Comparison of ENCODE assay signal across 20 cellular contexts in genomic region chr14:72970824-72971434, GRCh38. TPM values are rescaled to one million over a fixed set of nuclear protein-coding genes. Genes with fewer than 3 reads are reported as not detected.
DNase-seq lines count a peak whose midpoint lies in the region; ATAC-seq, FAIRE-seq and TF ChIP-seq lines count a peak whose summit lies in the region.
"Had no signal": no experiment of that assay in that cellular context is flagged by ENCODE, and none has a peak within 500 bp of the region (broad histone marks: within the 10 kb centered on the region; RNA-seq: fewer than 3 reads in every experiment).

No MANE protein-coding gene starts in this region.

- TF ChIP-seq POLR2A in K562 (conservative IDR thresholded peaks at IDR 0.05), result no peak

- peaks cover 17% of the 10 kb centered on the region for H3K4me1 Mint-ChIP-seq in nephron progenitor cell
- H3K4me1 Mint-ChIP-seq in activated T-cell treated with anti-CD3 and anti-CD28 coated beads, Interleukin-2, amount 50 U/mL, for 4 hours (ENCODE audit: low read depth), result no peaks in the 10 kb centered on the region
- H3K4me1 Mint-ChIP-seq: B cell had no signal

- no peaks in the 10 kb centered on the region for H3K27me3 Mint-ChIP-seq in nephron progenitor cell (ENCODE audit: low read depth, poor library complexity)
- no peaks in the 10 kb centered on the region for H3K27me3 Mint-ChIP-seq in activated T-cell treated with anti-CD3 and anti-CD28 coated beads, Interleukin-2, amount 50 U/mL, for 4 hours (ENCODE audit: low read depth)
- H3K27me3 Mint-ChIP-seq: B cell; CD4-positive, CD25-positive, alpha-beta regulatory T cell had no signal

- intact Hi-C loops in K562 (cut with micrococcal nuclease), result no loop called here

- no peak overlapping the region for H3K27ac ChIP-seq in K562 (ENCODE audit: extremely low read depth, low read depth, low read length)
- H3K27ac ChIP-seq: BLaER1, C4-2B, GM23248 had no signal

- no peaks in the 10 kb centered on the region for H3K4me1 ChIP-seq in K562 (replicated peaks in 1 of 2; ENCODE audit: control insufficient read depth in 2 of 2, insufficient read depth in 2 of 2, low read length in 2 of 2)
- H3K4me1 ChIP-seq: BLaER1, Caco-2 had no signal

- H3K9me3 ChIP-seq in K562 (replicated peaks; ENCODE audit: control insufficient read depth, insufficient read depth, low read depth, low read length), result no peaks in the 10 kb centered on the region
- H3K9me3 ChIP-seq: BLaER1, Caco-2 had no signal

- no peak overlapping the region for H2AFZ ChIP-seq in K562 (ENCODE audit: low read depth, low read length)
- H2AFZ ChIP-seq: GM23248 had no signal

- no peak for TF ChIP-seq EP300 in K562 (IDR thresholded peaks at IDR 0.05; ENCODE audit: low read length)

- WGBS in K562 (ENCODE audit: insufficient coverage, low coverage, missing lambda C conversion rate), result 82% methylated on average over 14 of the region's 20 CpGs

- H3K36me3 Mint-ChIP-seq in nephron progenitor cell (ENCODE audit: low read depth), result peaks cover 51% of the 10 kb centered on the region
- H3K36me3 Mint-ChIP-seq in activated T-cell treated with anti-CD3 and anti-CD28 coated beads, Interleukin-2, amount 50 U/mL, for 4 hours (ENCODE audit: insufficient read depth), result peaks cover 34% of the 10 kb centered on the region

- H3K36me3 ChIP-seq in K562 (ENCODE audit: control insufficient read depth, insufficient read depth, low read length), result peaks cover 2% of the 10 kb centered on the region; the same call in 1 of the 3 replicates

- TF ChIP-seq CTCF in K562 (IDR thresholded peaks at IDR 0.05 in 2 of 3, conservative IDR thresholded peaks at IDR 0.05 in 1 of 3; ENCODE audit: insufficient read depth in 2 of 3, low read depth in 1 of 3, low read length in 3 of 3), result no peak
- no peak for TF ChIP-seq CTCF in nephron progenitor cell (IDR thresholded peaks at IDR 0.05)

- CTCF ChIA-PET in K562 (lab: Yijun Ruan, JAX; ENCODE audit: low intra/inter-chr PET ratio), result no interaction called here

- no peak overlapping the region for H3K4me3 ChIP-seq in K562
- H3K4me3 ChIP-seq: BLaER1, GM23248 had no signal

- BruUV-seq in K562 (replicated peaks; lab: Mats Ljungman, UMichigan), result no TSS peak

- H3K27me3 ChIP-seq in K562 (ENCODE audit: control insufficient read depth in 2 of 2, insufficient read depth in 2 of 2, low read length in 2 of 2), result no peaks in the 10 kb centered on the region
- H3K27me3 ChIP-seq: BLaER1 had no signal

- no peaks in the 10 kb centered on the region for H3K9me1 ChIP-seq in K562 (ENCODE audit: control insufficient read depth, insufficient read depth, low read length)

- FAIRE-seq in HTR-8/SVneo (lab: Jason Lieb, UNC) (peak; percentile 51), K562 (lab: Jason Lieb, UNC) (no peak)
- FAIRE-seq: G401.6, GM12892, H1 had no signal

- POLR2A ChIA-PET in K562 (lab: Yijun Ruan, JAX), result no interaction called here

- no peak overlapping the region for H3K4me2 ChIP-seq in K562 (ENCODE audit: insufficient read depth, low read length)
- H3K4me2 ChIP-seq: BLaER1 had no signal

- H3K9me3 Mint-ChIP-seq in nephron progenitor cell, result no peaks in the 10 kb centered on the region
- H3K9me3 Mint-ChIP-seq in activated T-cell treated with anti-CD3 and anti-CD28 coated beads, Interleukin-2, amount 50 U/mL, for 4 hours, result no peaks in the 10 kb centered on the region
- H3K9me3 Mint-ChIP-seq: CD4-positive, CD25-positive, alpha-beta regulatory T cell; CD8-positive, alpha-beta T cell had no signal

- in situ Hi-C loops in K562 (cut with MboI), result no loop called here

- H4K20me1 ChIP-seq in K562 (replicated peaks; ENCODE audit: control insufficient read depth, insufficient read depth, low read length), result no peaks in the 10 kb centered on the region
- H4K20me1 ChIP-seq: BLaER1 had no signal

- TF ChIP-seq RAD21 in K562 (CRISPR knock-in tag; conservative IDR thresholded peaks at IDR 0.05 in 1 of 2, IDR thresholded peaks at IDR 0.05 in 1 of 2), result no peak

- no peak overlapping the region for H3K9ac ChIP-seq in K562 (ENCODE audit: insufficient read depth in 1 of 2, low read depth in 2 of 2, low read length in 2 of 2)
- H3K9ac ChIP-seq: BLaER1, GM23248 had no signal

- H3K27ac Mint-ChIP-seq in nephron progenitor cell, result no peak overlapping the region
- H3K27ac Mint-ChIP-seq: B cell; CD4-positive, CD25-positive, alpha-beta regulatory T cell; CD8-positive, alpha-beta T cell had no signal

- H3K4me3 Mint-ChIP-seq in nephron progenitor cell, result no peak overlapping the region
- H3K4me3 Mint-ChIP-seq in activated T-cell treated with anti-CD3 and anti-CD28 coated beads, Interleukin-2, amount 50 U/mL, for 4 hours, result no peak overlapping the region
- H3K4me3 Mint-ChIP-seq: B cell; CD4-positive, CD25-positive, alpha-beta regulatory T cell; CD8-positive, alpha-beta T cell had no signal

- ATAC-seq in K562 (no peak), HG03378 (IDR thresholded peaks at IDR 0.05; ENCODE audit: unreplicated experiment) (no peak)
- no peak for ATAC-seq in activated T-cell treated with anti-CD3 and anti-CD28 coated beads, Interleukin-2, amount 50 U/mL, for 4 hours
- ATAC-seq: CD8-positive, alpha-beta T cell had no signal

- no peaks in the 10 kb centered on the region for H3K79me2 ChIP-seq in K562 (ENCODE audit: control insufficient read depth, insufficient read depth, low read length)

- DNase-seq in HTR-8/SVneo (ENCODE audit: insufficient read length, low spot score) (no peak), K562 (ENCODE audit: extremely low read depth in 1 of 4, low spot score in 3 of 4) (no peak), nephron progenitor cell (peak; percentile 29), NCI-H748 treated with DMSO at 0.1 percent for 48 hours (lab: John Stamatoyannopoulos, UW) (no peak)
- DNase-seq in activated T-cell treated with anti-CD3 and anti-CD28 coated beads, Interleukin-2, amount 50 U/mL, for 4 hours, result no peak
- DNase-seq: Caco-2; CD4-positive, CD25-positive, alpha-beta regulatory T cell; CD8-positive, alpha-beta T cell; DMS153; DND-41; GM23248; H7; HCEC 1CT had no signal

TF ChIP-seq in K562, 482 proteins besides CTCF, POLR2A, EP300 and RAD21 (continues in another document):
- TF ChIP-seq HCFC1 (IDR thresholded peaks at IDR 0.05; ENCODE audit: low read depth, low read length) (no peak), FOXK2 (conservative IDR thresholded peaks at IDR 0.05 in 1 of 2, IDR thresholded peaks at IDR 0.05 in 1 of 2; ENCODE audit: low read depth in 2 of 2) (no peak), ZNF316 (IDR thresholded peaks at IDR 0.05) (peak; percentile 59), EHMT2 (IDR thresholded peaks at IDR 0.05) (no peak), TEAD1 (CRISPR knock-in tag; IDR thresholded peaks at IDR 0.05) (no peak), ASH1L (IDR thresholded peaks at IDR 0.05; ENCODE audit: borderline replicate concordance, low read depth, partially characterized antibody) (no peak)
- TF ChIP-seq, protein P1, sequence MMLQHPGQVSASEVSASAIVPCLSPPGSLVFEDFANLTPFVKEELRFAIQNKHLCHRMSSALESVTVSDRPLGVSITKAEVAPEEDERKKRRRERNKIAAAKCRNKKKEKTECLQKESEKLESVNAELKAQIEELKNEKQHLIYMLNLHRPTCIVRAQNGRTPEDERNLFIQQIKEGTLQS (IDR thresholded peaks at IDR 0.05), result no peak
- TF ChIP-seq, protein P1 (CRISPR knock-in tag; conservative IDR thresholded peaks at IDR 0.05), result no peak

RNA-seq across cellular contexts. Expression of gene DCAF4, which starts 44.7 kb away (rescaled TPM):
- total RNA-seq in K562 (2011; cell fraction: chromatin; rRNA removed; ENCODE audit: low replicate concordance), result 103 and 169 TPM in 2 replicates
- 82.0 and 90.8 TPM in 2 replicates for total RNA-seq in K562 (2011; cell fraction: nucleolus; rRNA removed)
- total RNA-seq in K562 (2011; cell fraction: nucleoplasm; rRNA removed), result 65.7 and 81.0 TPM in 2 replicates
- total RNA-seq in K562 (2014; rRNA removed), result 21.4 and 31.3 TPM in 2 replicates
- total RNA-seq in K562 (2014; rRNA removed; fragmentation: Illumina TruSeq; extraction: Trizol), result 18.8 and 22.9 TPM in 2 replicates
- total RNA-seq in K562 (2015; rRNA removed; fragmentation: Illumina TruSeq; extraction: Trizol), result 19.6 and 20.4 TPM in 2 replicates
- 27.9 and 28.2 TPM in 2 replicates for total RNA-seq in K562 (2021)
- polyA plus RNA-seq in K562 (2011; rRNA removed), result 26.9 and 31.8 TPM in 2 replicates
- 19.4 and 29.3 TPM in 2 replicates for polyA plus RNA-seq in K562 (2011; cell fraction: cytosol; rRNA removed)
- 98.8 and 105 TPM in 2 replicates for polyA plus RNA-seq in K562 (2011; cell fraction: nucleus; rRNA removed)
- 13.8 and 14.5 TPM in 2 replicates for polyA plus RNA-seq in K562 (2012)
- 40.3 and 49.2 TPM in 2 replicates for polyA plus RNA-seq in K562 (2014; fragmentation: Illumina TruSeq; extraction: Trizol)
- polyA plus RNA-seq in K562 (2014; fragmentation: Nextera tagmentation; extraction: Ambion mirVana), result 1 to 10 TPM; 2.7 to 3.8 TPM
- 27.9 and 34.6 TPM in 2 replicates for polyA plus RNA-seq in K562 (2014; rRNA removed)
- polyA minus RNA-seq in K562 (2011; rRNA and poly(A)+ RNA removed), result 28.0 and 31.0 TPM in 2 replicates
- 6.0 and 10.9 TPM in 2 replicates for polyA minus RNA-seq in K562 (2011; cell fraction: cytosol; rRNA and poly(A)+ RNA removed)
- polyA minus RNA-seq in K562 (2011; cell fraction: nucleus; rRNA and poly(A)+ RNA removed), result 34.7 and 41.1 TPM in 2 replicates
- 10 to 100 TPM; 29.7 to 39.2 (median 34.0) TPM for total RNA-seq in activated T-cell treated with anti-CD3 and anti-CD28 coated beads, Interleukin-2, amount 50 U/mL, for 4 hours

RNA-seq across cellular contexts. Expression of gene ZFYVE1, which starts 56.0 kb away (rescaled TPM):
- 19.9 and 31.7 TPM in 2 replicates for total RNA-seq in K562 (2011; cell fraction: chromatin; rRNA removed; ENCODE audit: low replicate concordance)
- total RNA-seq in K562 (2011; cell fraction: nucleolus; rRNA removed), result 14.6 and 14.8 TPM in 2 replicates
- total RNA-seq in K562 (2011; cell fraction: nucleoplasm; rRNA removed), result 15.0 and 15.2 TPM in 2 replicates
- total RNA-seq in K562 (2014; rRNA removed) (2.4 and 5.5 TPM in 2 replicates), K562 (2014; rRNA removed; fragmentation: Illumina TruSeq; extraction: Trizol) (2.8 and 3.0 TPM in 2 replicates), K562 (2015; rRNA removed; fragmentation: Illumina TruSeq; extraction: Trizol) (2.4 and 2.5 TPM in 2 replicates), K562 (2021) (3.2 and 4.9 TPM in 2 replicates)
- polyA plus RNA-seq in K562 (2011; rRNA removed) (4.4 and 5.0 TPM in 2 replicates), K562 (2014; fragmentation: Illumina TruSeq; extraction: Trizol) (3.1 and 3.4 TPM in 2 replicates), K562 (2014; fragmentation: Nextera tagmentation; extraction: Ambion mirVana) (1 to 10 TPM in 1 of 2 experiments, under 1 TPM in 1; 0.62 to 1.1 TPM), K562 (2014; rRNA removed) (3.9 and 4.4 TPM in 2 replicates)
- 4.5 and 4.7 TPM in 2 replicates for polyA plus RNA-seq in K562 (2011; cell fraction: cytosol; rRNA removed)
- 8.8 and 9.1 TPM in 2 replicates for polyA plus RNA-seq in K562 (2011; cell fraction: nucleus; rRNA removed)
- polyA plus RNA-seq in K562 (2012), result 5.6 and 9.8 TPM in 2 replicates
- 7.8 and 9.5 TPM in 2 replicates for polyA minus RNA-seq in K562 (2011; rRNA and poly(A)+ RNA removed)
- polyA minus RNA-seq in K562 (2011; cell fraction: cytosol; rRNA and poly(A)+ RNA removed), result 3.7 and 3.8 TPM in 2 replicates
- 4.0 and 6.1 TPM in 2 replicates for polyA minus RNA-seq in K562 (2011; cell fraction: nucleus; rRNA and poly(A)+ RNA removed)
- 1 to 10 TPM; 6.4 to 8.4 (median 7.0) TPM for total RNA-seq in activated T-cell treated with anti-CD3 and anti-CD28 coated beads, Interleukin-2, amount 50 U/mL, for 4 hours
